ENCODE assay signal across 8 cellular contexts in the genomic region with DNA sequence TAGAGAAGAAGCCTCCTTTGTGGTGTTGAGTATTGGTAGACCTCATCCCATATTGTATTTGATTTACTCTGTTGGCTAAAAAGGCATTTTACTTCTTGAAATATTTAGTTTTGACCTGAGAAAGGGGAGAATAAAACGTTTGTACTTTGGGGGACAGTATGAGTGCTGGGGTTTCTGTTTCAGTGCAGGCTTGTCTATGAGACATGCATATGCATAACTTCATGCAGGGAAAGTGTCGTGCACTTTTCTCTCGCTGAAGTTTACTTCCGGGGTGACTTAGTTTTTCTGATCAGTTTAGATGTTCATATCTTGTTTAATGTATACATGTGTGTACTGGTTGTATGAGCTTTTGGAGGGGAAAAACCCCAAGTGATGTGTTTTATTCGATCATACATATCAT. TPM values are rescaled to one million over a fixed set of nuclear protein-coding genes. Genes with fewer than 3 reads are reported as not detected.
DNase-seq lines count a peak whose midpoint lies in the region; ATAC-seq and TF ChIP-seq lines count a peak whose summit lies in the region.

No MANE protein-coding gene starts in this region.

- peaks cover 3% of the 10 kb centered on the region in 2 experiments; a peak in 4 of 5 replicates for H3K9me3 Mint-ChIP-seq in H9
- peaks cover 0 to 3% (median 0%) of the 10 kb centered on the region in 7 donors for H3K9me3 Mint-ChIP-seq in naive B cell

- BruUV-seq in PC-3 (replicated peaks; lab: Mats Ljungman, UMichigan) = no TSS peak

- H3K79me2 ChIP-seq in H9 (ENCODE audit: insufficient read depth, low read length) (peaks cover 7% of the 10 kb centered on the region; the same call in 1 of the 2 replicates), smooth muscle cell (ENCODE audit: low read depth) (peaks cover 23% of the 10 kb centered on the region), PC-3 (ENCODE audit: low read length) (peaks cover 59% of the 10 kb centered on the region)

- H3K23ac ChIP-seq in H9 (ENCODE audit: insufficient read length, low read depth, low read length) = no peak overlapping the region

- no peak overlapping the region for H2BK15ac ChIP-seq in H9 (ENCODE audit: low read depth, low read length)

- intact Hi-C loops in PC-3 (cut with micrococcal nuclease) = loop anchor here (10.0 kb wide), 1 partner anchor 70 kb away; no protein-coding TSS in a partner anchor

- H3K9me2 ChIP-seq in PC-3 (replicated peaks; ENCODE audit: low read length) = no peaks in the 10 kb centered on the region

- H2AK5ac ChIP-seq in H9 (ENCODE audit: insufficient read length, low read length) = no peak overlapping the region

- no peak overlapping the region for H4K8ac ChIP-seq in H9 (replicated peaks; ENCODE audit: insufficient read length, low read depth, low read length)

- H2AFZ ChIP-seq in H9 (ENCODE audit: low read length) = no peak overlapping the region
- H2AFZ ChIP-seq in smooth muscle cell (ENCODE audit: low read depth) = no peak overlapping the region
- no peak overlapping the region for H2AFZ ChIP-seq in PC-3 (ENCODE audit: low read length)

- ATAC-seq in GM18519 (IDR thresholded peaks at IDR 0.05; ENCODE audit: low FRiP score, unreplicated experiment) = peak; percentile 38
- ATAC-seq in T-helper 17 cell = peak; percentile 52
- peak in 1 of 2 donors; percentile 25 for ATAC-seq in naive B cell (ENCODE audit: low read depth in 2 of 2)
- ATAC-seq in PC-3 = no peak

- H3K9ac ChIP-seq in H9 (ENCODE audit: extremely low read depth, insufficient read length, low read length) (no peak overlapping the region), smooth muscle cell (ENCODE audit: low read depth) (no peak overlapping the region), PC-3 (ENCODE audit: low read length) (no peak overlapping the region)

- no peak overlapping the region for H3T11ph ChIP-seq in H9 (ENCODE audit: low read length)

- H3K56ac ChIP-seq in H9 (ENCODE audit: insufficient read length, low read depth, low read length) = no peak overlapping the region

- no peak overlapping the region for H3K4ac ChIP-seq in H9 (ENCODE audit: low read depth, low read length)

- CTCF ChIA-PET in PC-3 (lab: Charles Lee) = no interaction called here

- H3K4me2 ChIP-seq in H9 (ENCODE audit: insufficient read depth, insufficient read length, low read length) (no peak overlapping the region), smooth muscle cell (no peak overlapping the region), PC-3 (ENCODE audit: low read length) (no peak overlapping the region)

- H3K27me3 Mint-ChIP-seq in H9 (ENCODE audit: low read depth) (no peaks in the 10 kb centered on the region), T-helper 17 cell (no peaks in the 10 kb centered on the region), naive B cell (no peaks in the 10 kb centered on the region)

- H2BK12ac ChIP-seq in H9 (ENCODE audit: insufficient read length, low read depth, low read length) = no peak overlapping the region

- H4K91ac ChIP-seq in H9 (ENCODE audit: insufficient read length, low read depth, low read length) = no peak overlapping the region

- H2BK20ac ChIP-seq in H9 (ENCODE audit: low read depth, low read length, poor library complexity, severe bottlenecking) = no peak overlapping the region

- H3K4me3 ChIP-seq in smooth muscle cell (no peak overlapping the region), PC-3 (ENCODE audit: low read length) (no peak overlapping the region)

- no peak overlapping the region for H2BK120ac ChIP-seq in H9 (ENCODE audit: low read depth, low read length, poor library complexity, severe bottlenecking)

- H3K36me3 Mint-ChIP-seq in H9 (ENCODE audit: insufficient read depth in 1 of 3, low read depth in 3 of 3) (peaks cover 2 to 4% (median 4%) of the 10 kb centered on the region in 3 experiments; a peak in 5 of 7 replicates), T-helper 17 cell (ENCODE audit: low read depth) (peaks cover 8% of the 10 kb centered on the region), naive B cell (peaks cover 15 to 16% of the 10 kb centered on the region in 2 donors)

- H3K27ac Mint-ChIP-seq in H9 = peak overlapping the region; percentile 10 to 70 (median 62); a peak in 4 of 7 replicates
- H3K27ac Mint-ChIP-seq in T-helper 17 cell = peak overlapping the region; percentile 98
- peak overlapping the region; percentile 87 to 98 (median 96) for H3K27ac Mint-ChIP-seq in naive B cell

- POLR2A ChIA-PET in PC-3 (lab: Charles Lee; ENCODE audit: unreplicated experiment) = no interaction called here

- peaks cover 15% of the 10 kb centered on the region for H3K79me1 ChIP-seq in H9 (ENCODE audit: insufficient read depth, low read depth, low read length, poor library complexity, severe bottlenecking)

- H3K4me3 Mint-ChIP-seq in H9 (no peak overlapping the region), T-helper 17 cell (peak overlapping the region; percentile 95), naive B cell (peak overlapping the region; percentile 86 to 98 (median 94))

- WGBS in H9 (ENCODE audit: extremely low coverage, insufficient read length, low lambda C conversion rate) = no CpG with 5 or more reads among the region's 5 CpGs
- 85% methylated on average over 5 of the region's 5 CpGs for WGBS in smooth muscle cell (ENCODE audit: low lambda C conversion rate)

- no peak for TF ChIP-seq CTCF in H9 (conservative IDR thresholded peaks at IDR 0.05)
- no peak for TF ChIP-seq CTCF in smooth muscle cell (IDR thresholded peaks at IDR 0.05; ENCODE audit: borderline replicate concordance, insufficient read depth, poor library complexity, severe bottlenecking)
- TF ChIP-seq CTCF in PC-3 (conservative IDR thresholded peaks at IDR 0.05; ENCODE audit: low read depth, low read length) = no peak

- no peaks in the 10 kb centered on the region for H3K23me2 ChIP-seq in H9 (ENCODE audit: insufficient read length, low read depth, low read length, poor library complexity, severe bottlenecking)

- H3K36me3 ChIP-seq in smooth muscle cell (ENCODE audit: low read depth) = no peaks in the 10 kb centered on the region
- no peaks in the 10 kb centered on the region for H3K36me3 ChIP-seq in PC-3 (ENCODE audit: low read depth, low read length)

- H3F3A ChIP-seq in smooth muscle cell (ENCODE audit: low read depth) = no peaks in the 10 kb centered on the region
- H3F3A ChIP-seq in PC-3 (ENCODE audit: low read length, unreplicated experiment) = no peaks in the 10 kb centered on the region

- no peaks in the 10 kb centered on the region for H4K20me1 ChIP-seq in H9 (ENCODE audit: control insufficient read depth, insufficient read depth, insufficient read length)
- peaks cover 13% of the 10 kb centered on the region for H4K20me1 ChIP-seq in smooth muscle cell (ENCODE audit: low read depth)
- peaks cover 4% of the 10 kb centered on the region; the same call in 1 of the 2 replicates for H4K20me1 ChIP-seq in PC-3 (ENCODE audit: low read length)

- H2BK5ac ChIP-seq in H9 (ENCODE audit: insufficient read length, low read length) = no peak overlapping the region

- H3K4me1 Mint-ChIP-seq in H9 (peaks cover 22 to 28% of the 10 kb centered on the region in 2 experiments), T-helper 17 cell (peaks cover 55% of the 10 kb centered on the region), naive B cell (peaks cover 74 to 94% (median 83%) of the 10 kb centered on the region in 3 donors)

- H3K4me1 ChIP-seq in H9 (ENCODE audit: insufficient read depth, low read length) (peaks cover 11% of the 10 kb centered on the region), smooth muscle cell (ENCODE audit: low read depth) (no peaks in the 10 kb centered on the region), PC-3 (ENCODE audit: insufficient read depth, low read length) (peaks cover 41% of the 10 kb centered on the region)

- H3K27ac ChIP-seq in H9 (ENCODE audit: insufficient read length, low read depth, low read length) (no peak overlapping the region), smooth muscle cell (ENCODE audit: low read depth) (no peak overlapping the region), PC-3 (ENCODE audit: low read length) (no peak overlapping the region)

- H3K27me3 ChIP-seq in H9 (ENCODE audit: insufficient read depth, low read length) (no peaks in the 10 kb centered on the region), smooth muscle cell (ENCODE audit: low read depth) (no peaks in the 10 kb centered on the region), PC-3 (ENCODE audit: low read length) (no peaks in the 10 kb centered on the region)

- no peak overlapping the region for H4K5ac ChIP-seq in H9 (ENCODE audit: insufficient read length, low read depth, low read length)

- no peak for DNase-seq in H9
- DNase-seq in T-helper 17 cell = no peak
- no peak for DNase-seq in naive B cell
- no peak for DNase-seq in hepatic stellate cell (ENCODE audit: low spot score)
- no peak for DNase-seq in smooth muscle cell (lab: John Stamatoyannopoulos, UW; ENCODE audit: unreplicated experiment)
- no peak for DNase-seq in PC-3
- DNase-seq in UCSD-AML1 (lab: John Stamatoyannopoulos, UW; ENCODE audit: unreplicated experiment) = no peak

- no peak overlapping the region for H3K14ac ChIP-seq in H9 (ENCODE audit: insufficient read depth, low read length)

- no peak overlapping the region for H3K18ac ChIP-seq in H9 (ENCODE audit: insufficient read length, low read depth, low read length)

- H3K9me3 ChIP-seq in H9 (ENCODE audit: control insufficient read depth, low read depth, low read length) (no peaks in the 10 kb centered on the region), T-helper 17 cell (ENCODE audit: control insufficient read depth, low read length, poor library complexity, severe bottlenecking) (no peaks in the 10 kb centered on the region), smooth muscle cell (replicated peaks; ENCODE audit: low read depth) (no peaks in the 10 kb centered on the region), PC-3 (ENCODE audit: low read length) (no peaks in the 10 kb centered on the region)

RNA-seq across cellular contexts. Expression of a gene that starts 59.5 kb away (rescaled TPM):
- total RNA-seq in H9 (2021) (79.7 and 82.3 TPM in 2 replicates), T-helper 17 cell (100 to 1,000 TPM; 207 to 232 TPM), smooth muscle cell (35.9 and 47.3 TPM in 2 replicates), PC-3 (2014; rRNA removed) (49.0 and 58.3 TPM in 2 replicates)
- polyA plus RNA-seq in naive B cell (ENCODE audit: low read depth in 6 of 6) (100 to 1,000 TPM in 1 of 6 donors, 10 to 100 TPM in 5; 27.7 to 160 (median 73.1) TPM), smooth muscle cell (12.6 and 25.2 TPM in 2 replicates)

Comparison
In these comparisons a context has a peak if more than half of its experiments do, and no peak if none do; other contexts are left out.
1. H3K4me3 Mint-ChIP-seq: peak in T-helper 17 cell (single experiment) and naive B cell (8 of 8); none in H9 (0 of 2).
2. Peak in every context shown above with its lines, with median percentiles within 50 percentile points of each other: H3K27ac Mint-ChIP-seq.